11 cellular contexts compared by ENCODE assay signal in genomic region chr9:124122813-124123462, GRCh38.
DNase-seq lines count a peak whose midpoint lies in the region; ATAC-seq, FAIRE-seq and TF ChIP-seq lines count a peak whose summit lies in the region.
"Had no signal": no experiment of that assay in that cellular context is flagged by ENCODE, and none has a peak within 500 bp of the region (broad histone marks: within the 10 kb centered on the region; RNA-seq: fewer than 3 reads in every experiment).

No MANE protein-coding gene starts in this region.

- no peaks in the 10 kb centered on the region for H3K9me3 Mint-ChIP-seq in stimulated activated naive B cell treated with anti-CD40 and anti-IgM and Interleukin-4, amounts not matched to agents 10 μg/mL and 1 μg/mL and 100 μg/mL, for 72 hours
- H3K9me3 Mint-ChIP-seq: CD4-positive, alpha-beta T cell; immature natural killer cell had no signal

- DNase-seq in activated naive CD4-positive, alpha-beta T cell treated with Interleukin-2 at 50 U/mL for 16 hours: peak; percentile 18
- DNase-seq in activated naive CD4-positive, alpha-beta T cell (lab: John Stamatoyannopoulos, UW): no peak
- peak; percentile 48 for DNase-seq in NAMALWA (ENCODE audit: low spot score)
- peak; percentile 20 for DNase-seq in endothelial cell of umbilical vein (ENCODE audit: low read depth, low spot score)
- DNase-seq in stimulated activated naive B cell treated with anti-CD40 and anti-IgM and Interleukin-4, amounts not matched to agents 10 μg/mL and 1 μg/mL and 100 μg/mL, for 72 hours: no peak
- DNase-seq in HPDE6-E6E7 (ENCODE audit: extremely low spot score): no peak
- DNase-seq: CD4-positive, alpha-beta T cell; immature natural killer cell had no signal

- BruUV-seq in endothelial cell of umbilical vein (replicated peaks; lab: Mats Ljungman, UMichigan): no TSS peak

- H3K36me3 ChIP-seq in endothelial cell of umbilical vein (ENCODE audit: control insufficient read depth in 2 of 2, extremely low read depth in 1 of 2, insufficient read depth in 2 of 2, low read length in 2 of 2): no peaks in the 10 kb centered on the region

- H3K9me1 ChIP-seq in endothelial cell of umbilical vein (replicated peaks; ENCODE audit: control insufficient read depth, extremely low read depth, insufficient read depth, low read length): no peaks in the 10 kb centered on the region

- no peak for FAIRE-seq in endothelial cell of umbilical vein (lab: Jason Lieb, UNC)

- H3K4me1 ChIP-seq in endothelial cell of umbilical vein (ENCODE audit: control insufficient read depth, extremely low read depth, insufficient read depth, low read length): no peaks in the 10 kb centered on the region

- H2AFZ ChIP-seq in endothelial cell of umbilical vein (ENCODE audit: low read depth, low read length): no peak overlapping the region

- intact Hi-C loops in endothelial cell of umbilical vein (cut with micrococcal nuclease): no loop called here

- dilution Hi-C loops in endothelial cell of umbilical vein (cut with MboI; ENCODE audit: extremely low pct_ligation_motif_present, low sequenced_read_pairs): no loop called here

- peak; percentile 43 to 51 for TF ChIP-seq CTCF in endothelial cell of umbilical vein (IDR thresholded peaks at IDR 0.05; ENCODE audit: extremely low read depth in 1 of 2, insufficient read depth in 1 of 2, low read depth in 1 of 2, low read length in 2 of 2)

- H4K20me1 ChIP-seq in endothelial cell of umbilical vein (replicated peaks; ENCODE audit: control insufficient read depth, extremely low read depth, insufficient read depth, low read length): no peaks in the 10 kb centered on the region

- H3K4me3 ChIP-seq in endothelial cell of umbilical vein (replicated peaks in 1 of 3; ENCODE audit: insufficient read depth in 1 of 3, low read depth in 1 of 3, low read length in 3 of 3): no peak overlapping the region

- H3K27ac Mint-ChIP-seq in stimulated activated naive B cell treated with anti-CD40 and anti-IgM and Interleukin-4, amounts not matched to agents 10 μg/mL and 1 μg/mL and 100 μg/mL, for 72 hours: no peak overlapping the region
- H3K27ac Mint-ChIP-seq: CD4-positive, alpha-beta T cell; immature natural killer cell had no signal

- no peaks in the 10 kb centered on the region for H3K36me3 Mint-ChIP-seq in stimulated activated naive B cell treated with anti-CD40 and anti-IgM and Interleukin-4, amounts not matched to agents 10 μg/mL and 1 μg/mL and 100 μg/mL, for 72 hours
- H3K36me3 Mint-ChIP-seq: immature natural killer cell had no signal

- no peak overlapping the region for H3K4me3 Mint-ChIP-seq in stimulated activated naive B cell treated with anti-CD40 and anti-IgM and Interleukin-4, amounts not matched to agents 10 μg/mL and 1 μg/mL and 100 μg/mL, for 72 hours
- H3K4me3 Mint-ChIP-seq: CD4-positive, alpha-beta T cell; immature natural killer cell had no signal

- POLR2A ChIA-PET in endothelial cell of umbilical vein (lab: Charles Lee): no interaction called here

- TF ChIP-seq POLR2A in endothelial cell of umbilical vein (IDR thresholded peaks at IDR 0.05; ENCODE audit: low read depth, low read length): no peak

- H3K27me3 Mint-ChIP-seq in stimulated activated naive B cell treated with anti-CD40 and anti-IgM and Interleukin-4, amounts not matched to agents 10 μg/mL and 1 μg/mL and 100 μg/mL, for 72 hours: peaks cover 8 to 9% of the 10 kb centered on the region in 2 donors

- CTCF ChIA-PET in endothelial cell of umbilical vein (lab: Charles Lee): interaction anchor here (0.6 to 3.7 kb wide), 20 partner anchors 10 to 579 kb away, joined by 3 to 16 read pairs (median 4); no protein-coding TSS in a partner anchor

- H3K9me3 ChIP-seq in endothelial cell of umbilical vein (replicated peaks; ENCODE audit: control insufficient read depth, insufficient read depth, low read length): no peaks in the 10 kb centered on the region

- H3K79me2 ChIP-seq in endothelial cell of umbilical vein (ENCODE audit: control insufficient read depth, insufficient read depth, low read length): no peaks in the 10 kb centered on the region

- H3K4me1 Mint-ChIP-seq in stimulated activated naive B cell treated with anti-CD40 and anti-IgM and Interleukin-4, amounts not matched to agents 10 μg/mL and 1 μg/mL and 100 μg/mL, for 72 hours: peaks cover 17% of the 10 kb centered on the region in 2 donors

- no peak overlapping the region for H3K27ac ChIP-seq in endothelial cell of umbilical vein (ENCODE audit: insufficient read depth, low read depth, low read length)

- H3K4me2 ChIP-seq in endothelial cell of umbilical vein (ENCODE audit: insufficient read depth, low read length): no peak overlapping the region

- peak; percentile 61 to 63 for ATAC-seq in stimulated activated naive B cell treated with anti-CD40 and anti-IgM and Interleukin-4, amounts not matched to agents 10 μg/mL and 1 μg/mL and 100 μg/mL, for 72 hours (replicated peaks)
- ATAC-seq in activated CD4-positive, CD25-positive, alpha-beta regulatory T cell treated with anti-CD3 and anti-CD28 coated beads, Interleukin-2, amount 50 U/mL, for 24 hours: no peak
- ATAC-seq in HG03097 (IDR thresholded peaks at IDR 0.05; ENCODE audit: low FRiP score, unreplicated experiment): no peak
- ATAC-seq: sciatic nerve had no signal

- no peak overlapping the region for H3K9ac ChIP-seq in endothelial cell of umbilical vein (replicated peaks; ENCODE audit: extremely low read depth, insufficient read depth, low read length)

- H3K27me3 ChIP-seq in endothelial cell of umbilical vein (ENCODE audit: control insufficient read depth in 2 of 2, insufficient read depth in 2 of 2, low read length in 2 of 2): peaks cover 2 to 4% of the 10 kb centered on the region in 2 experiments

TF ChIP-seq in endothelial cell of umbilical vein, 7 proteins besides CTCF, POLR2A, EP300 and RAD21:
- TF ChIP-seq MYC (IDR thresholded peaks at IDR 0.05; ENCODE audit: low read depth, low read length) (no peak), MAX (IDR thresholded peaks at IDR 0.05; ENCODE audit: insufficient read depth, insufficient read length) (no peak), EZH2 (IDR thresholded peaks at IDR 0.05; ENCODE audit: borderline replicate concordance, low read depth, low read length, severe bottlenecking) (no peak)
TF ChIP-seq in endothelial cell of umbilical vein: peak in this region for 0.

Comparison
In these comparisons a context has a peak if more than half of its experiments do, and no peak if none do; other contexts are left out.
1. DNase-seq: peak in activated naive CD4-positive, alpha-beta T cell treated with Interleukin-2 at 50 U/mL for 16 hours (single experiment), NAMALWA (single experiment) and endothelial cell of umbilical vein (single experiment); none in activated naive CD4-positive, alpha-beta T cell (0 of 4), stimulated activated naive B cell treated with anti-CD40 and anti-IgM and Interleukin-4, amounts not matched to agents 10 μg/mL and 1 μg/mL and 100 μg/mL, for 72 hours (single experiment) and HPDE6-E6E7 (single experiment).
2. ATAC-seq: peak in stimulated activated naive B cell treated with anti-CD40 and anti-IgM and Interleukin-4, amounts not matched to agents 10 μg/mL and 1 μg/mL and 100 μg/mL, for 72 hours (2 of 2); none in activated CD4-positive, CD25-positive, alpha-beta regulatory T cell treated with anti-CD3 and anti-CD28 coated beads, Interleukin-2, amount 50 U/mL, for 24 hours (0 of 2) and HG03097 (single experiment).